Comparison of ENCODE assay signal across 8 cellular contexts in genomic region chr3:42581709-42582473, GRCh38.
DNase-seq lines count a peak whose midpoint lies in the region; ATAC-seq lines count a peak whose summit lies in the region.

SEC22C (minus strand) TSS chr3:42581967; CDS start chr3:42569046, 12,921 bp downstream.

- ATAC-seq in GM18907 (IDR thresholded peaks at IDR 0.05; ENCODE audit: unreplicated experiment) (peak; percentile 89), HG03159 (IDR thresholded peaks at IDR 0.05; ENCODE audit: unreplicated experiment) (peak; percentile 92)

- DNase-seq in AG08396 (ENCODE audit: low spot score) (peak; percentile 99), NCI-H345 (lab: John Stamatoyannopoulos, UW) (peak; percentile 92), islet precursor cell (peak; percentile 98)
- DNase-seq in activated CD4-positive, CD25-positive, alpha-beta regulatory T cell (lab: John Stamatoyannopoulos, UW): peak; percentile 89 to 92 (median 92)
- DNase-seq in central memory CD4-positive, alpha-beta T cell: peak; percentile 94
- peak; percentile 91 to 96 (median 92) for DNase-seq in stimulated activated CD4-positive, alpha-beta T cell treated with anti-CD3 and anti-CD28 coated beads, Interleukin-12 subunit alpha, Interleukin-12 subunit beta, amount 100 ng/mL, for 48 hours (ENCODE audit: low read depth in 2 of 3, low spot score in 1 of 3)

Comparison
In these comparisons a context has a peak if more than half of its experiments do, and no peak if none do; other contexts are left out.
1. Peak in every context shown above with its lines: DNase-seq and ATAC-seq.